Comparison of ENCODE assay signal across 38 cellular contexts in genomic region chr12:53152390-53152789, GRCh38. TPM values are rescaled to one million over a fixed set of nuclear protein-coding genes. Genes with fewer than 3 reads are reported as not detected.
"Had no signal": no experiment of that assay in that cellular context is flagged by ENCODE, and none has a peak within 500 bp of the region (broad histone marks: within the 10 kb centered on the region; RNA-seq: fewer than 3 reads in every experiment).

No MANE protein-coding gene starts in this region.

- H3K4me1 ChIP-seq: adrenal gland, body of pancreas, breast epithelium had no signal

- FAIRE-seq: astrocyte, bronchial epithelial cell had no signal

- H3K36me3 ChIP-seq: adrenal gland, ascending aorta, brain microvascular endothelial cell, breast epithelium, cardiac muscle cell had no signal

- ATAC-seq: activated naive CD4-positive, alpha-beta T cell treated with anti-CD3 and anti-CD28 coated beads, Interleukin-2, amount 50 U/mL, for 72 hours; activated naive CD8-positive, alpha-beta T cell treated with anti-CD3 and anti-CD28 coated beads, Interleukin-2, amount 50 U/mL, for 24 hours; activated T-cell treated with anti-CD3 and anti-CD28 coated beads, Interleukin-2, amount 50 U/mL, for 4 hours; activated T-cell treated with anti-CD3 and anti-CD28 coated beads, Interleukin-2, amount 50 U/mL, for 72 hours; activated T-helper 17 cell treated with anti-CD3 and anti-CD28 coated beads, Interleukin-2, amount 50 U/mL, for 72 hours; body of pancreas had no signal

- H3K9me3 ChIP-seq: adrenal gland, ascending aorta, body of pancreas, breast epithelium had no signal

- H3K4me3 ChIP-seq: adrenal gland, ascending aorta, body of pancreas, breast epithelium, cardiac muscle cell had no signal

- H3K27me3 ChIP-seq: adrenal gland, ascending aorta, body of pancreas, brain microvascular endothelial cell, breast epithelium, cardiac muscle cell had no signal

- H3K27ac ChIP-seq: adrenal gland, body of pancreas, brain microvascular endothelial cell, breast epithelium, cardiac muscle cell had no signal

- DNase-seq: activated effector memory CD4-positive, alpha-beta T cell treated with anti-CD3 and anti-CD28 coated beads, Interleukin-2, amount 50 U/mL, for 16 hours; activated effector memory CD4-positive, alpha-beta T cell treated with Interleukin-2 at 50 U/mL for 16 hours; activated gamma-delta T cell; activated gamma-delta T cell treated with Interleukin-2 at 50 U/mL for 16 hours; activated naive CD4-positive, alpha-beta T cell; activated naive CD4-positive, alpha-beta T cell treated with anti-CD3 and anti-CD28 coated beads for 36 hours; activated naive CD4-positive, alpha-beta T cell treated with anti-CD3 and anti-CD28 coated beads, Interleukin-2, amount 10 ng/mL, durations not matched to agents 7 days and 5 days; activated naive CD4-positive, alpha-beta T cell treated with anti-CD3 and anti-CD28 coated beads, Interleukin-2, amount 50 U/mL, for 16 hours; activated naive CD4-positive, alpha-beta T cell treated with Interleukin-2 at 50 U/mL for 16 hours; activated naive CD8-positive, alpha-beta T cell treated with anti-CD3 and anti-CD28 coated beads for 36 hours; activated naive CD8-positive, alpha-beta T cell treated with anti-CD3 and anti-CD28 coated beads, Interleukin-2, amount 10 ng/mL, durations not matched to agents 7 days and 5 days; activated naive CD8-positive, alpha-beta T cell treated with anti-CD3 and anti-CD28 coated beads, Interleukin-2, amount 50 U/mL, for 24 hours; activated T-cell treated with anti-CD3 and anti-CD28 coated beads, Interleukin-2, amount 50 U/mL, for 24 hours; activated T-cell treated with anti-CD3 and anti-CD28 coated beads, Interleukin-2, amount 50 U/mL, for 4 hours; activated T-cell treated with anti-CD3 and anti-CD28 coated beads, Interleukin-2, amount 50 U/mL, for 48 hours; activated T-cell treated with anti-CD3 and anti-CD28 coated beads, Interleukin-2, amount 50 U/mL, for 72 hours; adrenal gland; amniotic stem cell; amygdala; anterior cingulate cortex; aorta; body of pancreas; brain microvascular endothelial cell; caudate nucleus; central memory CD4-positive, alpha-beta T cell; cerebellar nuclear complex had no signal

RNA-seq across cellular contexts. Expression of gene SOAT2, which starts 49.1 kb away (rescaled TPM):
- total RNA-seq: activated T-helper 1 cell treated with anti-CD3 and anti-CD28 coated beads, Interleukin-12 subunit alpha, Interleukin-12 subunit beta, Interleukin-2, Interleukin-4 antibody, amounts not matched to agents 30 ng/mL and 10 ng/mL and 1 ng/mL, durations not matched to agents 14 hours and 24 hours and 36 hours; activated T-helper 2 cell treated with anti-CD3 and anti-CD28 coated beads, Interferon-gamma antibody, Interleukin-2, Interleukin-4, amounts not matched to agents 10 μg/mL and 5 μg/mL and 100 μg/mL, durations not matched to agents 14 hours and 24 hours and 36 hours; ascending aorta; astrocyte; body of pancreas; bronchial epithelial cell; cardiac septum; chondrocyte had no signal

RNA-seq across cellular contexts. Expression of gene ITGB7, which starts 54.7 kb away (rescaled TPM):
- total RNA-seq: cerebellum had no signal

RNA-seq across cellular contexts. Expression of gene IGFBP6, which starts 54.9 kb away (rescaled TPM):
- total RNA-seq: activated T-helper 1 cell treated with anti-CD3 and anti-CD28 coated beads, Interleukin-12 subunit alpha, Interleukin-12 subunit beta, Interleukin-2, Interleukin-4 antibody, amounts not matched to agents 30 ng/mL and 10 ng/mL and 1 ng/mL, durations not matched to agents 14 hours and 24 hours and 36 hours; activated T-helper 2 cell treated with anti-CD3 and anti-CD28 coated beads, Interferon-gamma antibody, Interleukin-2, Interleukin-4, amounts not matched to agents 10 μg/mL and 5 μg/mL and 100 μg/mL, durations not matched to agents 14 hours and 24 hours and 36 hours had no signal
